ENCODE assay signal across 34 cellular contexts in genomic region chr3:54932606-54933005, GRCh38. TPM values are rescaled to one million over a fixed set of nuclear protein-coding genes. Genes with fewer than 3 reads are reported as not detected.
DNase-seq lines count a peak whose midpoint lies in the region; ATAC-seq and TF ChIP-seq lines count a peak whose summit lies in the region.
"Had no signal": no experiment of that assay in that cellular context is flagged by ENCODE, and none has a peak within 500 bp of the region (broad histone marks: within the 10 kb centered on the region; RNA-seq: fewer than 3 reads in every experiment).

No MANE protein-coding gene starts in this region.

- TF ChIP-seq CTCF in heart right ventricle (IDR thresholded peaks at IDR 0.05), result no peak

- no peaks in the 10 kb centered on the region for H3K9me3 ChIP-seq in heart right ventricle
- H3K9me3 ChIP-seq: ascending aorta, esophagus muscularis mucosa, MG63, thoracic aorta had no signal

- no peaks in the 10 kb centered on the region for H3K27me3 ChIP-seq in heart right ventricle
- H3K27me3 ChIP-seq: ascending aorta, cardiac muscle cell, esophagus muscularis mucosa, MG63 had no signal

- intact Hi-C loops in Right ventricle myocardium inferior (cut with DNase I), result no loop called here
- intact Hi-C loops in cardiac septum (cut with DNase I), result no loop called here
- intact Hi-C loops in heart right ventricle (cut with DNase I), result no loop called here

- H3K27ac ChIP-seq in heart right ventricle, result no peak overlapping the region
- H3K27ac ChIP-seq: ascending aorta, cardiac muscle cell, esophagus muscularis mucosa, HL-60, SK-N-MC, thoracic aorta had no signal

- WGBS in heart right ventricle, 2 donors, result 44 to 52% methylated on average over 4 of the region's 4 CpGs

- H3K4me1 ChIP-seq in heart right ventricle, result peaks cover 0 to 9% (median 0%) of the 10 kb centered on the region in 9 donors
- H3K4me1 ChIP-seq: ascending aorta, esophagus muscularis mucosa had no signal

- no peak overlapping the region for H3K4me3 ChIP-seq in heart right ventricle
- H3K4me3 ChIP-seq: ascending aorta, cardiac muscle cell, esophagus muscularis mucosa, MG63, SK-N-MC, thoracic aorta had no signal

- ATAC-seq in Right ventricle myocardium inferior (peak; percentile 78), heart right ventricle (peak in 5 of 8 donors; percentile 44 to 82 (median 74)), GM18870 (IDR thresholded peaks at IDR 0.05; ENCODE audit: unreplicated experiment) (no peak)
- ATAC-seq: left lobe of liver; stimulated activated naive CD8-positive, alpha-beta T cell treated with anti-CD3 and anti-CD28 coated beads, Interleukin-15, Interleukin-2, amounts not matched to agents 100 U/mL and 50 U/mL, for 24 hours had no signal

- DNase-seq in Right ventricle myocardium inferior (ENCODE audit: missing footprints), result no peak
- no peak for DNase-seq in cardiac septum (ENCODE audit: low spot score)
- DNase-seq in heart right ventricle, result peak in 1 of 2 donors; percentile 23
- DNase-seq in myocyte (ENCODE audit: low read depth), result peak; percentile 86
- DNase-seq in superior temporal gyrus (ENCODE audit: extremely low spot score), result peak; percentile 78
- DNase-seq in HK-2 (ENCODE audit: unreplicated experiment), result no peak
- DNase-seq in activated T-cell treated with anti-CD3 and anti-CD28 coated beads for 4 hours, result no peak
- DNase-seq: activated CD4-positive, alpha-beta T cell treated with anti-CD3 and anti-CD28 coated beads, Interleukin-2, amount 50 U/mL, for 1 hour; activated CD4-positive, CD25-positive, alpha-beta regulatory T cell; activated effector memory CD4-positive, alpha-beta T cell treated with anti-CD3 and anti-CD28 coated beads, Interleukin-2, amount 50 U/mL, for 16 hours; activated T-cell treated with anti-CD3 and anti-CD28 coated beads, Interleukin-2, amount 50 U/mL, for 24 hours; CD4-positive, alpha-beta T cell; foreskin melanocyte; KG1; mesendoderm; MG63; naive B cell; NCI-H1105; NCI-H187 treated with DMSO at 0.1 percent for 48 hours; NCI-H2171 treated with DMSO at 0.1 percent for 48 hours; NCI-H510A; stimulated activated CD4-positive, alpha-beta T cell treated with anti-CD3 and anti-CD28 coated beads, Interleukin-2, amount 100 ng/mL, for 24 hours; stimulated activated naive CD8-positive, alpha-beta T cell treated with anti-CD3 and anti-CD28 coated beads, Interleukin-15, Interleukin-2, amounts not matched to agents 100 U/mL and 50 U/mL, for 24 hours; T-helper 1 cell had no signal

- no peaks in the 10 kb centered on the region for H3K36me3 ChIP-seq in heart right ventricle
- H3K36me3 ChIP-seq: ascending aorta, cardiac muscle cell, esophagus muscularis mucosa, MG63, thoracic aorta had no signal

RNA-seq across cellular contexts. Expression of gene LRTM1, which starts 4.7 kb away (rescaled TPM):
- total RNA-seq in Right ventricle myocardium inferior, result not detected
- not detected for total RNA-seq in cardiac septum
- total RNA-seq in heart right ventricle, result not detected
- not detected for polyA plus RNA-seq in heart right ventricle
- 0.16 and 0.42 TPM in 2 replicates for total RNA-seq in myocyte
- 0.29 TPM for polyA plus RNA-seq in myocyte (2012)
- total RNA-seq: A172; ascending aorta; cardiac muscle cell; CD4-positive, alpha-beta T cell; esophagus muscularis mucosa; left lobe of liver; renal cortical epithelial cell; thoracic aorta had no signal

Comparison
In these comparisons a context has a peak if more than half of its experiments do, and no peak if none do; other contexts are left out.
1. DNase-seq: peak in myocyte (single experiment) and superior temporal gyrus (single experiment); none in Right ventricle myocardium inferior (single experiment), cardiac septum (single experiment), HK-2 (single experiment) and activated T-cell treated with anti-CD3 and anti-CD28 coated beads for 4 hours (single experiment).